36 cellular contexts compared by ENCODE assay signal in the genomic region with DNA sequence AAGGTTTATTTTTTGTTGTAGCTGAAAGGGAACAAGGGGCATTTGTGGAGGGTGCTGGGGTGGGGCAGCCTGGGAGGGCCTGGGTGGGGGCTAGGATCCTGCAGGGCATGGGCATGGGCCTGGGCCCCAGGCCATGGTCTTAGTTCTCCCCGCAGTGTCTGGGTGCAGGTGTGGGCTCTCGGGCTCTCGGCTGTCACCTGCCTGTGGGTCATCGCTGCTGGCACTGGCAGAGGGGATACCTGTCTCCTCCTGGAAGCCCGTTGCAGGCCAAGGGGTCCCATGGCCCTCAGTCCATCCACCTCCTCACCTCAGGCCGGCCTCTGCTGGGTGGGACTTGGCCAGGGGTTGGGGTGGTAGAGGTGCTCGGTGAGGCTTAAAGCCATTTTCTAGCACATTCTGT. TPM values are rescaled to one million over a fixed set of nuclear protein-coding genes. Genes with fewer than 3 reads are reported as not detected.
DNase-seq lines count a peak whose midpoint lies in the region; ATAC-seq, FAIRE-seq and TF ChIP-seq lines count a peak whose summit lies in the region.
"Had no signal": no experiment of that assay in that cellular context is flagged by ENCODE, and none has a peak within 500 bp of the region (broad histone marks: within the 10 kb centered on the region; RNA-seq: fewer than 3 reads in every experiment).

No MANE protein-coding gene starts in this region.

- H3K27ac ChIP-seq in BLaER1 (no peak overlapping the region), RWPE1 (peak overlapping the region; percentile 3; the same call in 1 of the 2 replicates), keratinocyte (ENCODE audit: control insufficient read depth, insufficient read depth, low read length) (peak overlapping the region; percentile 4)
- H3K27ac ChIP-seq: 22Rv1, A549, C4-2B had no signal

- H3K9me3 ChIP-seq in BLaER1 (no peaks in the 10 kb centered on the region), keratinocyte (ENCODE audit: control insufficient read depth, low read depth, low read length) (no peaks in the 10 kb centered on the region)
- H3K9me3 ChIP-seq: A549; BE2C; BLaER1 treated with 17β-estradiol and CSF1 and Interleukin-3, amounts not matched to agents 10 nM and 100 nM; Caco-2 had no signal

- no peak overlapping the region for H3K4me3 Mint-ChIP-seq in stimulated activated effector memory CD8-positive, alpha-beta T cell treated with anti-CD3 and anti-CD28 coated beads, Interleukin-12 subunit alpha, Interleukin-12 subunit beta, amount 100 ng/mL, for 72 hours
- H3K4me3 Mint-ChIP-seq in T-helper 2 cell treated with Interferon-gamma antibody and Interleukin-4, amounts not matched to agents 5 μg/mL and 100 μg/mL, for 36 hours: no peak overlapping the region
- H3K4me3 Mint-ChIP-seq: B cell; CD14-positive monocyte; CD4-positive, alpha-beta memory T cell; CD4-positive, alpha-beta T cell; CD4-positive, CD25-positive, alpha-beta regulatory T cell; CD8-positive, alpha-beta memory T cell; CD8-positive, alpha-beta T cell had no signal

- ATAC-seq in stimulated activated effector memory CD8-positive, alpha-beta T cell treated with anti-CD3 and anti-CD28 coated beads, Interleukin-12 subunit alpha, Interleukin-12 subunit beta, amount 100 ng/mL, for 72 hours: no peak
- ATAC-seq in GM18498 (IDR thresholded peaks at IDR 0.05; ENCODE audit: unreplicated experiment): no peak
- ATAC-seq: A549; CD8-positive, alpha-beta T cell had no signal

- FAIRE-seq in keratinocyte (lab: Jason Lieb, UNC): no peak
- FAIRE-seq: A204.1, A549, D721Med had no signal

- H3K9me3 Mint-ChIP-seq in stimulated activated effector memory CD8-positive, alpha-beta T cell treated with anti-CD3 and anti-CD28 coated beads, Interleukin-12 subunit alpha, Interleukin-12 subunit beta, amount 100 ng/mL, for 72 hours: no peaks in the 10 kb centered on the region
- no peaks in the 10 kb centered on the region for H3K9me3 Mint-ChIP-seq in T-helper 2 cell treated with Interferon-gamma antibody and Interleukin-4, amounts not matched to agents 5 μg/mL and 100 μg/mL, for 36 hours
- H3K9me3 Mint-ChIP-seq: CD14-positive monocyte; CD4-positive, alpha-beta T cell; CD8-positive, alpha-beta memory T cell; CD8-positive, alpha-beta T cell had no signal

- DNase-seq in RWPE1 (ENCODE audit: low spot score) (no peak), keratinocyte (ENCODE audit: low read depth, low spot score) (no peak), NCI-H345 (lab: John Stamatoyannopoulos, UW) (no peak), NCI-H748 (lab: John Stamatoyannopoulos, UW; ENCODE audit: unreplicated experiment) (no peak)
- DNase-seq in stimulated activated effector memory CD8-positive, alpha-beta T cell treated with anti-CD3 and anti-CD28 coated beads, Interleukin-12 subunit alpha, Interleukin-12 subunit beta, amount 100 ng/mL, for 72 hours (ENCODE audit: low spot score in 2 of 2): no peak
- no peak for DNase-seq in T-helper 2 cell treated with Interferon-gamma antibody and Interleukin-4, amounts not matched to agents 5 μg/mL and 100 μg/mL, for 36 hours (ENCODE audit: low spot score)
- DNase-seq: 8988T; ACHN; AML-193; BE2C; C1 segment of cervical spinal cord; Caco-2; Calu3; CD4-positive, alpha-beta T cell; CD4-positive, CD25-positive, alpha-beta regulatory T cell; CD8-positive, alpha-beta memory T cell; CD8-positive, alpha-beta T cell; COR-L47; DMS 273 treated with DMSO at 0.1 percent for 48 hours; DMS153; DMS53; DMS79; DMS79 treated with DMSO at 0.1 percent for 48 hours; DND-41; EL had no signal

- H3K27ac Mint-ChIP-seq in stimulated activated effector memory CD8-positive, alpha-beta T cell treated with anti-CD3 and anti-CD28 coated beads, Interleukin-12 subunit alpha, Interleukin-12 subunit beta, amount 100 ng/mL, for 72 hours: peak overlapping the region; percentile 32
- no peak overlapping the region for H3K27ac Mint-ChIP-seq in T-helper 2 cell treated with Interferon-gamma antibody and Interleukin-4, amounts not matched to agents 5 μg/mL and 100 μg/mL, for 36 hours
- H3K27ac Mint-ChIP-seq: B cell; CD4-positive, alpha-beta T cell; CD4-positive, CD25-positive, alpha-beta regulatory T cell; CD8-positive, alpha-beta memory T cell; CD8-positive, alpha-beta T cell had no signal

- peaks cover 5% of the 10 kb centered on the region for H3K4me1 Mint-ChIP-seq in stimulated activated effector memory CD8-positive, alpha-beta T cell treated with anti-CD3 and anti-CD28 coated beads, Interleukin-12 subunit alpha, Interleukin-12 subunit beta, amount 100 ng/mL, for 72 hours
- H3K4me1 Mint-ChIP-seq in T-helper 2 cell treated with Interferon-gamma antibody and Interleukin-4, amounts not matched to agents 5 μg/mL and 100 μg/mL, for 36 hours (ENCODE audit: low read depth): no peaks in the 10 kb centered on the region
- H3K4me1 Mint-ChIP-seq: B cell; CD14-positive monocyte; CD4-positive, alpha-beta memory T cell; CD4-positive, CD25-positive, alpha-beta regulatory T cell had no signal

- 0 out of 2 replicates have a peak, but pooled peaks cover 16% of the 10 kb centered on the region for H4K20me1 ChIP-seq in BLaER1
- H4K20me1 ChIP-seq in keratinocyte (ENCODE audit: control insufficient read depth, extremely low read depth, insufficient read depth, low read length): no peaks in the 10 kb centered on the region

- H3K27me3 ChIP-seq in BLaER1 (no peaks in the 10 kb centered on the region), keratinocyte (ENCODE audit: control insufficient read depth, extremely low read depth, insufficient read depth, low read length) (no peaks in the 10 kb centered on the region)
- H3K27me3 ChIP-seq: BE2C; BLaER1 treated with 17β-estradiol and CSF1 and Interleukin-3, amounts not matched to agents 10 nM and 100 nM had no signal

- H3K36me3 ChIP-seq in BLaER1 (peaks cover 84% of the 10 kb centered on the region), keratinocyte (ENCODE audit: control insufficient read depth in 2 of 2, extremely low read depth in 1 of 2, insufficient read depth in 2 of 2, low read length in 2 of 2) (peaks cover 31 to 32% of the 10 kb centered on the region in 2 experiments)

- H3K4me1 ChIP-seq in BLaER1: peaks cover 51% of the 10 kb centered on the region
- peaks cover 15% of the 10 kb centered on the region for H3K4me1 ChIP-seq in keratinocyte (ENCODE audit: control insufficient read depth, extremely low read depth, insufficient read depth, low read length)
- H3K4me1 ChIP-seq: A549, BE2C, Caco-2 had no signal

- H3K27me3 Mint-ChIP-seq in T-helper 2 cell treated with Interferon-gamma antibody and Interleukin-4, amounts not matched to agents 5 μg/mL and 100 μg/mL, for 36 hours (ENCODE audit: low read depth): no peaks in the 10 kb centered on the region
- H3K27me3 Mint-ChIP-seq: B cell; CD4-positive, alpha-beta memory T cell; CD4-positive, alpha-beta T cell; CD4-positive, CD25-positive, alpha-beta regulatory T cell had no signal

- peak overlapping the region; percentile 50 for H3K4me2 ChIP-seq in BLaER1
- peak overlapping the region; percentile 49 for H3K4me2 ChIP-seq in keratinocyte (ENCODE audit: control insufficient read depth, extremely low read depth, insufficient read depth, low read depth, low read length)
- H3K4me2 ChIP-seq: A549 had no signal

- POLR2A ChIA-PET in RWPE1 (lab: Yijun Ruan, JAX; ENCODE audit: low non-redundant PET): no interaction called here

- no peaks in the 10 kb centered on the region for H3K79me2 ChIP-seq in keratinocyte (ENCODE audit: control insufficient read depth, insufficient read depth, low read length)

- TF ChIP-seq CTCF in RWPE1 (conservative IDR thresholded peaks at IDR 0.05; ENCODE audit: low read depth) (no peak), keratinocyte (optimal IDR thresholded peaks at IDR 0.05 in 1 of 3, IDR thresholded peaks at IDR 0.05 in 1 of 3, conservative IDR thresholded peaks at IDR 0.05 in 1 of 3; ENCODE audit: extremely low read depth in 1 of 3, insufficient read depth in 2 of 3, low read length in 3 of 3) (no peak)

- dilution Hi-C loops in keratinocyte (cut with MboI; ENCODE audit: extremely low pct_ligation_motif_present, low sequenced_read_pairs): no loop called here

- H3K9me1 ChIP-seq in keratinocyte (ENCODE audit: control insufficient read depth, extremely low read depth, insufficient read depth, low read length): no peaks in the 10 kb centered on the region

- H3K9ac ChIP-seq in BLaER1 (0 out of 2 replicates have a peak overlapping the region, but pooled peaks have one; percentile 43), keratinocyte (ENCODE audit: control insufficient read depth, extremely low read depth, insufficient read depth, low read length) (no peak overlapping the region)

- no peak overlapping the region for H2AFZ ChIP-seq in keratinocyte (ENCODE audit: control insufficient read depth, low read length)

- CTCF ChIA-PET in RWPE1 (lab: Yijun Ruan, JAX): no interaction called here

- H3K36me3 Mint-ChIP-seq in stimulated activated effector memory CD8-positive, alpha-beta T cell treated with anti-CD3 and anti-CD28 coated beads, Interleukin-12 subunit alpha, Interleukin-12 subunit beta, amount 100 ng/mL, for 72 hours: peaks cover 36% of the 10 kb centered on the region
- peaks cover 3% of the 10 kb centered on the region for H3K36me3 Mint-ChIP-seq in T-helper 2 cell treated with Interferon-gamma antibody and Interleukin-4, amounts not matched to agents 5 μg/mL and 100 μg/mL, for 36 hours (ENCODE audit: low read depth)

- H3K4me3 ChIP-seq in BLaER1 (no peak overlapping the region), keratinocyte (ENCODE audit: control insufficient read depth in 2 of 3, extremely low read depth in 1 of 3, insufficient read depth in 2 of 3, low read depth in 1 of 3, low read length in 3 of 3) (no peak overlapping the region)
- H3K4me3 ChIP-seq: A549; BLaER1 treated with 17β-estradiol and CSF1 and Interleukin-3, amounts not matched to agents 10 nM and 100 nM had no signal

RNA-seq across cellular contexts. Expression of a gene that starts 30.3 kb away (rescaled TPM):
- 22.6 to 28.8 TPM (median 23.3 TPM) in 3 replicates for polyA plus RNA-seq in keratinocyte
- 92.2 TPM for polyA plus RNA-seq in keratinocyte (2011; ENCODE audit: low read depth)
- 19.2 and 33.9 TPM in 2 replicates for polyA plus RNA-seq in keratinocyte (2011; cell fraction: cytosol; rRNA removed)
- 84.1 and 102 TPM in 2 replicates for polyA plus RNA-seq in keratinocyte (2011; cell fraction: nucleus; rRNA removed)
- 39.4 and 44.8 TPM in 2 replicates for polyA plus RNA-seq in keratinocyte (2012; ENCODE audit: low replicate concordance)
- polyA minus RNA-seq in keratinocyte: 57.4 to 178 TPM (median 59.4 TPM) in 3 replicates
- polyA minus RNA-seq in keratinocyte (2011; cell fraction: cytosol; rRNA and poly(A)+ RNA removed): 62.2 TPM
- polyA minus RNA-seq in keratinocyte (2011; cell fraction: nucleus; rRNA and poly(A)+ RNA removed): 68.1 and 70.6 TPM in 2 replicates

RNA-seq across cellular contexts. Expression of a gene that starts 30.5 kb away (rescaled TPM):
- polyA plus RNA-seq in keratinocyte: 8.5 to 16.0 TPM (median 10.9 TPM) in 3 replicates
- 7.0 TPM for polyA plus RNA-seq in keratinocyte (2011; ENCODE audit: low read depth)
- polyA plus RNA-seq in keratinocyte (2011; cell fraction: cytosol; rRNA removed): 6.1 and 16.9 TPM in 2 replicates
- 9.7 and 14.1 TPM in 2 replicates for polyA plus RNA-seq in keratinocyte (2011; cell fraction: nucleus; rRNA removed)
- 4.8 and 18.1 TPM in 2 replicates for polyA plus RNA-seq in keratinocyte (2012; ENCODE audit: low replicate concordance)
- polyA minus RNA-seq in keratinocyte: 8.6 to 10.6 TPM (median 9.2 TPM) in 3 replicates
- polyA minus RNA-seq in keratinocyte (2011; cell fraction: cytosol; rRNA and poly(A)+ RNA removed): 24.7 TPM
- polyA minus RNA-seq in keratinocyte (2011; cell fraction: nucleus; rRNA and poly(A)+ RNA removed): 5.4 and 9.2 TPM in 2 replicates

RNA-seq across cellular contexts. Expression of a gene that starts 51.4 kb away (rescaled TPM):
- 5.9 to 10.1 TPM (median 9.0 TPM) in 3 replicates for polyA plus RNA-seq in keratinocyte
- polyA plus RNA-seq in keratinocyte (2011; ENCODE audit: low read depth): 5.4 TPM
- polyA plus RNA-seq in keratinocyte (2011; cell fraction: cytosol; rRNA removed): 8.1 and 26.7 TPM in 2 replicates
- polyA plus RNA-seq in keratinocyte (2011; cell fraction: nucleus; rRNA removed): 7.5 and 11.2 TPM in 2 replicates
- 8.2 and 19.8 TPM in 2 replicates for polyA plus RNA-seq in keratinocyte (2012; ENCODE audit: low replicate concordance)
- 3.3 to 14.2 TPM (median 4.8 TPM) in 3 replicates for polyA minus RNA-seq in keratinocyte
- 21.1 TPM for polyA minus RNA-seq in keratinocyte (2011; cell fraction: cytosol; rRNA and poly(A)+ RNA removed)
- 3.4 and 4.9 TPM in 2 replicates for polyA minus RNA-seq in keratinocyte (2011; cell fraction: nucleus; rRNA and poly(A)+ RNA removed)

RNA-seq across cellular contexts. Expression of a gene that starts 57.6 kb away (rescaled TPM):
- 10.6 to 22.9 TPM (median 16.4 TPM) in 3 replicates for polyA plus RNA-seq in keratinocyte
- 11.0 TPM for polyA plus RNA-seq in keratinocyte (2011; ENCODE audit: low read depth)
- 3.8 and 11.5 TPM in 2 replicates for polyA plus RNA-seq in keratinocyte (2011; cell fraction: cytosol; rRNA removed)
- polyA plus RNA-seq in keratinocyte (2011; cell fraction: nucleus; rRNA removed): 104 and 139 TPM in 2 replicates
- polyA plus RNA-seq in keratinocyte (2012; ENCODE audit: low replicate concordance): 19.6 and 30.4 TPM in 2 replicates
- 39.6 to 62.5 TPM (median 40.9 TPM) in 3 replicates for polyA minus RNA-seq in keratinocyte
- 57.4 TPM for polyA minus RNA-seq in keratinocyte (2011; cell fraction: cytosol; rRNA and poly(A)+ RNA removed)
- polyA minus RNA-seq in keratinocyte (2011; cell fraction: nucleus; rRNA and poly(A)+ RNA removed): 139 and 161 TPM in 2 replicates

RNA-seq across cellular contexts. Expression of a gene that starts 58.5 kb away (rescaled TPM):
- polyA plus RNA-seq in keratinocyte: 0.23 TPM in 1 of 3 replicates, not detected in the others
- not detected for polyA plus RNA-seq in keratinocyte (2011; ENCODE audit: low read depth)
- 0.13 TPM in 1 of 2 replicates, not detected in the other for polyA plus RNA-seq in keratinocyte (2011; cell fraction: cytosol; rRNA removed)
- polyA plus RNA-seq in keratinocyte (2011; cell fraction: nucleus; rRNA removed): 0.31 TPM in 1 of 2 replicates, not detected in the other
- 0.30 and 0.65 TPM in 2 replicates for polyA plus RNA-seq in keratinocyte (2012; ENCODE audit: low replicate concordance)
- polyA minus RNA-seq in keratinocyte: not detected in 3 replicates
- polyA minus RNA-seq in keratinocyte (2011; cell fraction: cytosol; rRNA and poly(A)+ RNA removed): not detected
- not detected in 2 replicates for polyA minus RNA-seq in keratinocyte (2011; cell fraction: nucleus; rRNA and poly(A)+ RNA removed)
- polyA plus RNA-seq: CD14-positive monocyte; CD4-positive, alpha-beta memory T cell; CD4-positive, CD25-positive, alpha-beta regulatory T cell; CD8-positive, alpha-beta memory T cell had no signal
